ENCODE assay signal across 20 cellular contexts in the genomic region with DNA sequence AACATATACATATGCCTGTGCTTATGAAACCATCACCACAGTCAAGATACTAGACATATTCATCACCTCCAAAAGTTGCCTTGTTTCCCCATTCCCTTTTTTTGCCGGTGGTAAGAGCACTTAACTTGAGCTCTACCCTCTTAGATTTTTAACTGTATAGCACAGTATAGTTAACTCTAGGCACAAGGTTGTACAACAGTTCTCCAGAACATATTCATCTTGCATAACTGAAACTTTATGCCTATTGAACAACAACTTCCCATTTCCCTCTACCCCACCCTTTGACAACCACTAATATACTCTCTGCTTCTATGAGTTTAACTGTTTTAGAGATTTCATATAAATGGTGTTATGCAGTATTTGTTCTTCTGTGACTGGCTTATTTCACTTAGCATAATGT.
DNase-seq lines count a peak whose midpoint lies in the region; ATAC-seq lines count a peak whose summit lies in the region.
"Had no signal": no experiment of that assay in that cellular context is flagged by ENCODE, and none has a peak within 500 bp of the region (broad histone marks: within the 10 kb centered on the region; RNA-seq: fewer than 3 reads in every experiment).

No MANE protein-coding gene starts in this region.

- DNase-seq in CD1c-positive myeloid dendritic cell (ENCODE audit: extremely low spot score) (peak; percentile 63), NOMO-1 treated with DMSO at 0.1 percent for 48 hours (lab: John Stamatoyannopoulos, UW; ENCODE audit: unreplicated experiment) (peak; percentile 39), memory B cell (ENCODE audit: low spot score in 2 of 2) (no peak), NCI-H2107 (lab: John Stamatoyannopoulos, UW) (no peak), hepatic stellate cell (ENCODE audit: low spot score) (no peak)
- DNase-seq: DMS79, H7, KBM-7, NCI-H1105 treated with DMSO at 0.1 percent for 48 hours, NCI-H2081, NCI-H2171 treated with DMSO at 0.1 percent for 48 hours, NCI-H524 treated with DMSO at 0.1 percent for 48 hours, PC-9, SHP77 treated with DMSO at 0.1 percent for 48 hours, SW 1271, T-helper 17 cell had no signal

- H3K27me3 Mint-ChIP-seq in memory B cell, result no peaks in the 10 kb centered on the region
- H3K27me3 Mint-ChIP-seq: T-helper 17 cell had no signal

- peak; percentile 35 for ATAC-seq in GM19463 (IDR thresholded peaks at IDR 0.05; ENCODE audit: unreplicated experiment)
- peak; percentile 26 for ATAC-seq in memory B cell (ENCODE audit: low read depth)
- no peak for ATAC-seq in GM18517 (IDR thresholded peaks at IDR 0.05; ENCODE audit: unreplicated experiment)
- ATAC-seq in HG02885 (IDR thresholded peaks at IDR 0.05; ENCODE audit: poor library complexity, unreplicated experiment), result no peak
- ATAC-seq: T-helper 17 cell had no signal

- peak overlapping the region; percentile 51 for H3K4me3 Mint-ChIP-seq in memory B cell
- H3K4me3 Mint-ChIP-seq: T-helper 17 cell had no signal

- H3K36me3 Mint-ChIP-seq in memory B cell, result peaks cover 6% of the 10 kb centered on the region
- H3K36me3 Mint-ChIP-seq: CD14-positive monocyte had no signal

- H3K4me1 Mint-ChIP-seq in memory B cell, result peaks cover 22% of the 10 kb centered on the region

- H3K9me3 Mint-ChIP-seq in memory B cell, result no peaks in the 10 kb centered on the region

- peak overlapping the region; percentile 21 for H3K27ac Mint-ChIP-seq in memory B cell
- H3K27ac Mint-ChIP-seq: T-helper 17 cell had no signal

Comparison
In these comparisons a context has a peak if more than half of its experiments do, and no peak if none do; other contexts are left out.
1. DNase-seq: peak in CD1c-positive myeloid dendritic cell (single experiment) and NOMO-1 treated with DMSO at 0.1 percent for 48 hours (single experiment); none in memory B cell (0 of 2), NCI-H2107 (single experiment) and hepatic stellate cell (single experiment).
2. ATAC-seq: peak in GM19463 (single experiment) and memory B cell (single experiment); none in GM18517 (single experiment) and HG02885 (single experiment).